Comparison of ENCODE assay signal across 15 cellular contexts in the genomic region with DNA sequence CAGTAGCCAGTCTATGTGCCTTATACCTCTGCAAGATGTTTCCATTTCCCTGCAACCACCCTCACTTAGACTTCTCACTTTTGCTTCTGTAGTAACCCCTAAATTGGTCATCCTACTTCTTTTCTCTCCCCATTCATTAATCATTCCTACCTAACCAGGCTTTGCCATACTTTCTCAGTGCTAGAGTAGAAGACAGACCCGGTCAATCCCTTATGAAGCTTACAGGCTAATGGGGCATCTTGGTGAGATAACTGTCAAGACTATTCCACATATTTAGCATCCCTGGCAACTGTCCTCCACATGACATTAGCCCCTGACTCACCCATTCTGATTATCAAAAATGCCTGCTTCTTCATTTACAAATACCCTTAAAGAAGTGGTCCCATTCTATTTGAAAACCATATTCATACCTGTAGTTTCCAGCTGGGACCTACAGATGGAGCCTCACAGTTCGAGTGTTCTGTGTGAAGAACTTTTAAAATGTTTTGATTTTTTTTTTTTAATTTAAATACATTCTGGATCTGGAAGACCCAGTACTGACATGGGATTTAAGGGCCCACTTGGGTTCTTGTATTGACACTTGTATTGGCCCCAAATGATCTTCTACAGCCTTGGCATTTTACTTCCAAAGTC. TPM values are rescaled to one million over a fixed set of nuclear protein-coding genes. Genes with fewer than 3 reads are reported as not detected.
DNase-seq lines count a peak whose midpoint lies in the region; ATAC-seq and TF ChIP-seq lines count a peak whose summit lies in the region.
"Had no signal": no experiment of that assay in that cellular context is flagged by ENCODE, and none has a peak within 500 bp of the region (broad histone marks: within the 10 kb centered on the region; RNA-seq: fewer than 3 reads in every experiment).

No MANE protein-coding gene starts in this region.

- no peak for ATAC-seq in foreskin keratinocyte
- no peak for ATAC-seq in HG03039 (IDR thresholded peaks at IDR 0.05; ENCODE audit: unreplicated experiment)
- ATAC-seq in GM19455 (IDR thresholded peaks at IDR 0.05; ENCODE audit: unreplicated experiment), result no peak

- H3K4me1 Mint-ChIP-seq in HFFc6 (ENCODE audit: low read depth), result peaks cover 51% of the 10 kb centered on the region

- H3K4me3 ChIP-seq in AG10803 (ENCODE audit: low read length), result no peak overlapping the region
- H3K4me3 ChIP-seq: BLaER1 treated with 17β-estradiol and CSF1 and Interleukin-3, amounts not matched to agents 10 nM and 100 nM; MG63 had no signal

- no peaks in the 10 kb centered on the region for H3K9me3 Mint-ChIP-seq in HFFc6
- H3K9me3 Mint-ChIP-seq: activated CD4-positive, alpha-beta T cell treated with anti-CD3 and anti-CD28 coated beads, Interleukin-2, amount 10 ng/mL, durations not matched to agents 7 days and 5 days had no signal

- H3K27ac Mint-ChIP-seq in HFFc6, result no peak overlapping the region
- H3K27ac Mint-ChIP-seq: activated CD4-positive, alpha-beta T cell treated with anti-CD3 and anti-CD28 coated beads, Interleukin-2, amount 10 ng/mL, durations not matched to agents 7 days and 5 days had no signal

- H3K27me3 ChIP-seq in foreskin keratinocyte, result no peaks in the 10 kb centered on the region
- H3K27me3 ChIP-seq: BLaER1 treated with 17β-estradiol and CSF1 and Interleukin-3, amounts not matched to agents 10 nM and 100 nM; MG63 had no signal

- H3K27me3 Mint-ChIP-seq in HFFc6 (ENCODE audit: insufficient read depth), result no peaks in the 10 kb centered on the region
- H3K27me3 Mint-ChIP-seq: activated CD4-positive, alpha-beta T cell treated with anti-CD3 and anti-CD28 coated beads, Interleukin-2, amount 10 ng/mL, durations not matched to agents 7 days and 5 days had no signal

- DNase-seq in AG10803 (ENCODE audit: low read depth) (no peak), HFFc6 (no peak), astrocyte of the hippocampus (ENCODE audit: low read depth, low spot score) (peak; percentile 36), foreskin keratinocyte (no peak), erythroblast (lab: John Stamatoyannopoulos, UW) (no peak), SIG-M5 (lab: John Stamatoyannopoulos, UW) (no peak)
- DNase-seq: activated effector memory CD4-positive, alpha-beta T cell treated with anti-CD3 and anti-CD28 coated beads, Interleukin-2, amount 50 U/mL, for 16 hours; GF-D8 had no signal

- H3K27ac ChIP-seq in foreskin keratinocyte, result no peak overlapping the region
- H3K27ac ChIP-seq: BLaER1 treated with 17β-estradiol and CSF1 and Interleukin-3, amounts not matched to agents 10 nM and 100 nM had no signal

- no peak for TF ChIP-seq POLR2A in erythroblast (IDR thresholded peaks at IDR 0.05; ENCODE audit: low read length)

- H3K4me1 ChIP-seq in foreskin keratinocyte, result peaks cover 4% of the 10 kb centered on the region

- no peaks in the 10 kb centered on the region for H3K36me3 Mint-ChIP-seq in HFFc6 (ENCODE audit: low read depth)

- peak; percentile 42 for TF ChIP-seq CTCF in AG10803 (conservative IDR thresholded peaks at IDR 0.05; ENCODE audit: low read length)
- TF ChIP-seq CTCF in HFFc6 (IDR thresholded peaks at IDR 0.05), result peak; percentile 75
- peak; percentile 55 for TF ChIP-seq CTCF in foreskin keratinocyte (conservative IDR thresholded peaks at IDR 0.05)

- no peak overlapping the region for H3K4me3 Mint-ChIP-seq in HFFc6
- H3K4me3 Mint-ChIP-seq: activated CD4-positive, alpha-beta T cell treated with anti-CD3 and anti-CD28 coated beads, Interleukin-2, amount 10 ng/mL, durations not matched to agents 7 days and 5 days had no signal

RNA-seq across cellular contexts. Expression of gene F2RL2, which starts 21.0 kb away (rescaled TPM):
- total RNA-seq in HFFc6 (2021; fragmentation: NEBNext Ultra II Directional; extraction: Animal tissue kit (Norgen Biotek cat#: 25700)), result 10 to 100 TPM; 40.8 to 87.2 (median 54.3) TPM
- total RNA-seq in foreskin keratinocyte, result 0.04 TPM in 1 of 2 replicates, not detected in the other
- 0.06 TPM in 1 of 2 replicates, not detected in the other for polyA plus RNA-seq in foreskin keratinocyte
- total RNA-seq: activated CD4-positive, alpha-beta T cell treated with anti-CD3 and anti-CD28 coated beads, Interleukin-2, amount 10 ng/mL, durations not matched to agents 7 days and 5 days; T-helper 2 cell treated with Interferon-gamma antibody and Interleukin-4, amounts not matched to agents 100 ng/mL and 5 ng/mL, for 36 hours had no signal
- polyA plus RNA-seq: keratinocyte had no signal

Comparison
In these comparisons a context has a peak if more than half of its experiments do, and no peak if none do; other contexts are left out.
1. RNA of gene F2RL2, which starts 21.0 kb away (total RNA-seq): 40.8 to 87.2 TPM in HFFc6; 0.04 TPM in foreskin keratinocyte; every median in the first group is over 10 times any median in the second.
2. Peak in every context shown above with its lines, with median percentiles within 50 percentile points of each other: CTCF ChIP-seq.